8 cellular contexts compared by ENCODE assay signal in genomic region chr15:39580630-39581500, GRCh38. TPM values are rescaled to one million over a fixed set of nuclear protein-coding genes. Genes with fewer than 3 reads are reported as not detected.
DNase-seq lines count a peak whose midpoint lies in the region; ATAC-seq and TF ChIP-seq lines count a peak whose summit lies in the region.

Gene THBS1 (plus strand): TSS chr15:39581079. CDS start chr15:39581858, 779 bp downstream.

- POLR2A ChIA-PET in PC-9 (lab: Charles Lee; ENCODE audit: unreplicated experiment) (interaction anchor here (0.5 to 2.3 kb wide), 27 partner anchors 45 to 878 kb away, joined by 3 to 36 read pairs (median 4); no protein-coding TSS in a partner anchor), GM10248 (lab: Yijun Ruan, JAX) (no interaction called here)

- peaks cover 53% of the 10 kb centered on the region for H3K27me3 Mint-ChIP-seq in activated naive CD8-positive, alpha-beta T cell treated with anti-CD3 and anti-CD28 coated beads for 36 hours

- H3K9me3 Mint-ChIP-seq in activated naive CD8-positive, alpha-beta T cell treated with anti-CD3 and anti-CD28 coated beads for 36 hours: no peaks in the 10 kb centered on the region

- CTCF ChIA-PET in PC-9 (lab: Charles Lee) (interaction anchor here (0.6 to 3.0 kb wide), 8 partner anchors 71 to 1327 kb away, joined by 3 to 16 read pairs (median 4); no protein-coding TSS in a partner anchor), GM10248 (lab: Yijun Ruan, JAX) (interaction anchor here (0.7 to 3.6 kb wide), 27 partner anchors 10 to 1140 kb away, joined by 3 to 17 read pairs (median 5); no protein-coding TSS in a partner anchor)

- intact Hi-C loops in PC-9 (cut with micrococcal nuclease; ENCODE audit: unreplicated experiment) (loop anchor here (1.0 to 5.0 kb wide), 12 partner anchors 176 to 873 kb away; no protein-coding TSS in a partner anchor), Right ventricle myocardium superior (cut with DNase I) (loop anchor here (2.0 to 10.0 kb wide), 5 partner anchors 174 to 766 kb away; no protein-coding TSS in a partner anchor)

- peak within 1 kb of the TSS; percentile 81 for H2AFZ ChIP-seq in PC-9
- H2AFZ ChIP-seq in parathyroid adenoma: peak within 1 kb of the TSS; percentile 19

- BruUV-seq in PC-9 (replicated peaks; lab: Mats Ljungman, UMichigan): no TSS peak

- H3K27me3 ChIP-seq in BLaER1 (peaks cover 37% of the 10 kb centered on the region), PC-9 (ENCODE audit: insufficient read depth, low read depth) (no peaks in the 10 kb centered on the region), parathyroid adenoma (ENCODE audit: control insufficient read depth, insufficient read depth, low read length) (no peaks in the 10 kb centered on the region)

- ATAC-seq in GM21717 (IDR thresholded peaks at IDR 0.05; ENCODE audit: unreplicated experiment) (peak; percentile 23), Right ventricle myocardium superior (ENCODE audit: poor library complexity) (peak; percentile 74), GM21825 (IDR thresholded peaks at IDR 0.05; ENCODE audit: unreplicated experiment) (no peak)

- H3K36me3 ChIP-seq in BLaER1 (no peaks in the 10 kb centered on the region), PC-9 (ENCODE audit: low read depth) (peaks cover 12% of the 10 kb centered on the region; the same call in 1 of the 2 replicates), parathyroid adenoma (ENCODE audit: control insufficient read depth, insufficient read depth, low read length) (no peaks in the 10 kb centered on the region)

- H3K79me2 ChIP-seq in PC-9 (ENCODE audit: low read depth) (peaks cover 20% of the 10 kb centered on the region), parathyroid adenoma (no peaks in the 10 kb centered on the region)

- H3K27ac Mint-ChIP-seq in activated naive CD8-positive, alpha-beta T cell treated with anti-CD3 and anti-CD28 coated beads for 36 hours: no peak within 1 kb of the TSS

- TF ChIP-seq CTCF in PC-9 (conservative IDR thresholded peaks at IDR 0.05) (no peak), parathyroid adenoma (IDR thresholded peaks at IDR 0.05) (no peak), GM10248 (IDR thresholded peaks at IDR 0.05; ENCODE audit: control extremely low read depth, extremely low read depth, low read depth, missing control alignments) (no peak)

- H3K9me2 ChIP-seq in PC-9 (ENCODE audit: insufficient read depth): no peaks in the 10 kb centered on the region

- H4K20me1 ChIP-seq in BLaER1 (peaks cover 9% of the 10 kb centered on the region; the same call in 1 of the 2 replicates), PC-9 (ENCODE audit: insufficient read depth) (no peaks in the 10 kb centered on the region; the same call in 1 of the 2 replicates)

- no peaks in the 10 kb centered on the region for H3K36me3 Mint-ChIP-seq in activated naive CD8-positive, alpha-beta T cell treated with anti-CD3 and anti-CD28 coated beads for 36 hours

- H3K4me3 Mint-ChIP-seq in activated naive CD8-positive, alpha-beta T cell treated with anti-CD3 and anti-CD28 coated beads for 36 hours: peak within 1 kb of the TSS; percentile 58

- peak within 1 kb of the TSS; percentile 84 for H3K4me2 ChIP-seq in BLaER1
- H3K4me2 ChIP-seq in PC-9: peak within 1 kb of the TSS; percentile 97
- peak within 1 kb of the TSS; percentile 61 for H3K4me2 ChIP-seq in parathyroid adenoma (ENCODE audit: low read length)

- H3K4me1 ChIP-seq in BLaER1: peaks cover 8% of the 10 kb centered on the region; the same call in 1 of the 2 replicates
- H3K4me1 ChIP-seq in PC-9 (replicated peaks; ENCODE audit: insufficient read depth): peaks cover 22% of the 10 kb centered on the region; the same call in 1 of the 2 replicates
- no peaks in the 10 kb centered on the region for H3K4me1 ChIP-seq in parathyroid adenoma

- H3F3A ChIP-seq in PC-9 (ENCODE audit: insufficient read depth, low read depth): no peaks in the 10 kb centered on the region

- H3K9ac ChIP-seq in BLaER1 (no peak within 1 kb of the TSS), parathyroid adenoma (no peak within 1 kb of the TSS)

- peaks cover 10% of the 10 kb centered on the region for H3K4me1 Mint-ChIP-seq in activated naive CD8-positive, alpha-beta T cell treated with anti-CD3 and anti-CD28 coated beads for 36 hours

- DNase-seq in PC-9 (peak; percentile 58 to 96), Right ventricle myocardium superior (peak; percentile 88), GM10248 (ENCODE audit: extremely low spot score) (no peak)
- peak; percentile 60 for DNase-seq in activated naive CD8-positive, alpha-beta T cell treated with anti-CD3 and anti-CD28 coated beads for 36 hours

- H3K9me3 ChIP-seq in BLaER1 (no peaks in the 10 kb centered on the region), PC-9 (ENCODE audit: insufficient read depth, low read depth) (no peaks in the 10 kb centered on the region), parathyroid adenoma (ENCODE audit: control insufficient read depth, low read length) (no peaks in the 10 kb centered on the region)

- H3K27ac ChIP-seq in BLaER1: no peak within 1 kb of the TSS
- H3K27ac ChIP-seq in PC-9: peak within 1 kb of the TSS; percentile 62
- no peak within 1 kb of the TSS for H3K27ac ChIP-seq in parathyroid adenoma

- H3K4me3 ChIP-seq in BLaER1: peak within 1 kb of the TSS; percentile 63
- H3K4me3 ChIP-seq in PC-9: peak within 1 kb of the TSS; percentile 70
- H3K4me3 ChIP-seq in parathyroid adenoma (ENCODE audit: low read depth, low read length): peak within 1 kb of the TSS; percentile 58

RNA-seq across cellular contexts. Expression of gene THBS1, which starts in this region (rescaled TPM):
- total RNA-seq in PC-9 (2021) (406 and 512 TPM in 2 replicates), Right ventricle myocardium superior (37.5 TPM)
- under 1 TPM; 0.62 to 0.68 TPM for total RNA-seq in activated naive CD8-positive, alpha-beta T cell treated with anti-CD3 and anti-CD28 coated beads for 36 hours

Comparison
In these comparisons a context has a peak if more than half of its experiments do, and no peak if none do; other contexts are left out.
1. RNA of gene THBS1 (total RNA-seq): 406 to 512 TPM in PC-9 and 37.5 TPM in Right ventricle myocardium superior (single experiment); 0.62 to 0.68 TPM in activated naive CD8-positive, alpha-beta T cell treated with anti-CD3 and anti-CD28 coated beads for 36 hours; every median in the first group is over 10 times any median in the second.
2. RNA of gene THBS1 (total RNA-seq): 406 to 512 TPM in PC-9; 37.5 TPM in Right ventricle myocardium superior (single experiment); every median in the first group is over 10 times any median in the second.
3. Peak in DNase-seq in activated naive CD8-positive, alpha-beta T cell treated with anti-CD3 and anti-CD28 coated beads for 36 hours; RNA of the gene not detected or under 1 TPM.
4. Peak in every context shown above with its lines, with median percentiles within 50 percentile points of each other: H3K4me2 ChIP-seq and H3K4me3 ChIP-seq.